In genomic region chr5:32029291-32029690, GRCh38 we compare ENCODE assay signal across 12 cellular contexts.
DNase-seq lines count a peak whose midpoint lies in the region; ATAC-seq lines count a peak whose summit lies in the region.
"Had no signal": no experiment of that assay in that cellular context is flagged by ENCODE, and none has a peak within 500 bp of the region (broad histone marks: within the 10 kb centered on the region; RNA-seq: fewer than 3 reads in every experiment).

No MANE protein-coding gene starts in this region.

- H2BK15ac ChIP-seq in neuronal stem cell (ENCODE audit: low read length): no peak overlapping the region

- H3K27me3 ChIP-seq in BLaER1 treated with 17β-estradiol and CSF1 and Interleukin-3, amounts not matched to agents 10 nM and 100 nM: no peaks in the 10 kb centered on the region
- no peaks in the 10 kb centered on the region for H3K27me3 ChIP-seq in neuronal stem cell (ENCODE audit: control insufficient read depth in 3 of 3, insufficient read depth in 3 of 3, low read depth in 1 of 3, low read length in 3 of 3)
- no peaks in the 10 kb centered on the region for H3K27me3 ChIP-seq in SJCRH30
- H3K27me3 ChIP-seq: ovary had no signal

- H3K4me1 Mint-ChIP-seq in T-cell: peaks cover 16 to 18% (median 18%) of the 10 kb centered on the region in 3 donors

- POLR2A ChIA-PET in T-cell (lab: Charles Lee): interaction anchor here in 1 of 2 donors (0.5 kb wide), 1 partner anchor 9 kb away, joined by 6 read pairs; no protein-coding TSS in a partner anchor

- H2AFZ ChIP-seq in neuronal stem cell (ENCODE audit: low read length): peak overlapping the region; percentile 9

- H3K4me3 Mint-ChIP-seq in T-cell: no peak overlapping the region

- no peak overlapping the region for H2BK12ac ChIP-seq in neuronal stem cell (ENCODE audit: low read length)

- peak overlapping the region in 7 of 11 experiments; percentile 63 to 84 (median 74); a peak in 15 of 22 replicates for H3K4me2 ChIP-seq in BLaER1 treated with 17β-estradiol and CSF1 and Interleukin-3, amounts not matched to agents 10 nM and 100 nM
- H3K4me2 ChIP-seq in neuronal stem cell (ENCODE audit: insufficient read depth, low read length, poor library complexity, severe bottlenecking): no peak overlapping the region

- H3K18ac ChIP-seq in neuronal stem cell (ENCODE audit: low read length): no peak overlapping the region

- no peaks in the 10 kb centered on the region for H3K79me1 ChIP-seq in neuronal stem cell (ENCODE audit: low read depth, low read length)

- peak overlapping the region in 1 of 11 experiments; percentile 54; a peak in 1 of 22 replicates for H3K9ac ChIP-seq in BLaER1 treated with 17β-estradiol and CSF1 and Interleukin-3, amounts not matched to agents 10 nM and 100 nM
- H3K9ac ChIP-seq in neuronal stem cell (ENCODE audit: low read depth, low read length, poor library complexity): no peak overlapping the region

- H4K91ac ChIP-seq in neuronal stem cell (ENCODE audit: low read depth, low read length, poor library complexity): no peak overlapping the region

- H3K4me3 ChIP-seq in BLaER1 treated with 17β-estradiol and CSF1 and Interleukin-3, amounts not matched to agents 10 nM and 100 nM: no peak overlapping the region
- H3K4me3 ChIP-seq in neuronal stem cell (ENCODE audit: low read length in 2 of 2) (no peak overlapping the region), SJCRH30 (no peak overlapping the region)
- H3K4me3 ChIP-seq: ovary had no signal

- H2AK5ac ChIP-seq in neuronal stem cell (ENCODE audit: low read depth, low read length): no peak overlapping the region

- ATAC-seq in T-cell (replicated peaks in 1 of 4) (no peak), HG03196 (IDR thresholded peaks at IDR 0.05; ENCODE audit: unreplicated experiment) (no peak)

- H3K36me3 Mint-ChIP-seq in T-cell: no peaks in the 10 kb centered on the region

- no peaks in the 10 kb centered on the region for H4K20me1 ChIP-seq in BLaER1 treated with 17β-estradiol and CSF1 and Interleukin-3, amounts not matched to agents 10 nM and 100 nM

- H2BK120ac ChIP-seq in neuronal stem cell (ENCODE audit: low read depth, low read length): no peak overlapping the region

- no peaks in the 10 kb centered on the region for H3K36me3 ChIP-seq in BLaER1 treated with 17β-estradiol and CSF1 and Interleukin-3, amounts not matched to agents 10 nM and 100 nM
- no peaks in the 10 kb centered on the region for H3K36me3 ChIP-seq in neuronal stem cell (replicated peaks in 1 of 2; ENCODE audit: control insufficient read depth in 2 of 2, insufficient read depth in 2 of 2, low read length in 2 of 2)
- H3K36me3 ChIP-seq in SJCRH30: no peaks in the 10 kb centered on the region
- H3K36me3 ChIP-seq: ovary, WERI-Rb-1 had no signal

- H4K8ac ChIP-seq in neuronal stem cell (ENCODE audit: low read depth, low read length): no peak overlapping the region

- no peak overlapping the region for H3K23ac ChIP-seq in neuronal stem cell (ENCODE audit: low read depth, low read length, poor library complexity)

- CTCF ChIA-PET in T-cell (lab: Charles Lee): interaction anchor here in 1 of 2 donors (0.6 kb wide), 1 partner anchor 64 kb away, joined by 4 read pairs; no protein-coding TSS in a partner anchor

- WGBS in neuronal stem cell (ENCODE audit: extremely low coverage in 2 of 2, insufficient read length in 2 of 2, insufficient replicate concordance in 1 of 2), 2 donors: no CpG with 5 or more reads among the region's 2 CpGs

- no peak overlapping the region for H3K27ac Mint-ChIP-seq in T-cell

- peak overlapping the region in 9 of 11 experiments; percentile 6 to 82 (median 76); a peak in 15 of 22 replicates for H3K27ac ChIP-seq in BLaER1 treated with 17β-estradiol and CSF1 and Interleukin-3, amounts not matched to agents 10 nM and 100 nM
- H3K27ac ChIP-seq in neuronal stem cell (replicated peaks; ENCODE audit: low read length): no peak overlapping the region
- H3K27ac ChIP-seq in SJCRH30: no peak overlapping the region
- H3K27ac ChIP-seq: WERI-Rb-1 had no signal

- peaks cover 16 to 96% (median 66%) of the 10 kb centered on the region in 10 experiments; a peak in 19 of 20 replicates for H3K4me1 ChIP-seq in BLaER1 treated with 17β-estradiol and CSF1 and Interleukin-3, amounts not matched to agents 10 nM and 100 nM
- H3K4me1 ChIP-seq in neuronal stem cell (ENCODE audit: control insufficient read depth in 2 of 2, insufficient read depth in 1 of 2, low read depth in 1 of 2, low read length in 2 of 2): peaks cover 9 to 11% of the 10 kb centered on the region in 2 donors
- peaks cover 6% of the 10 kb centered on the region for H3K4me1 ChIP-seq in SJCRH30

- H3K27me3 Mint-ChIP-seq in T-cell: no peaks in the 10 kb centered on the region

- H3K4ac ChIP-seq in neuronal stem cell (ENCODE audit: low read length): no peak overlapping the region

- H2BK5ac ChIP-seq in neuronal stem cell (ENCODE audit: low read length): no peak overlapping the region

- no peaks in the 10 kb centered on the region for H3K9me3 ChIP-seq in BLaER1 treated with 17β-estradiol and CSF1 and Interleukin-3, amounts not matched to agents 10 nM and 100 nM (replicated peaks in 1 of 11)
- H3K9me3 ChIP-seq in neuronal stem cell (replicated peaks in 1 of 2; ENCODE audit: control insufficient read depth in 2 of 2, insufficient read depth in 1 of 2, low read depth in 1 of 2, low read length in 2 of 2): no peaks in the 10 kb centered on the region
- H3K9me3 ChIP-seq in SJCRH30 (replicated peaks): no peaks in the 10 kb centered on the region
- H3K9me3 ChIP-seq: ovary had no signal

- H3K9me3 Mint-ChIP-seq in T-cell: no peaks in the 10 kb centered on the region

- no peak overlapping the region for H3K14ac ChIP-seq in neuronal stem cell (ENCODE audit: low read length)

- peak; percentile 75 for DNase-seq in M059J (ENCODE audit: low read depth)
- DNase-seq in dermis blood vessel endothelial cell: peak; percentile 8
- DNase-seq in neuronal stem cell (ENCODE audit: low spot score): no peak
- no peak for DNase-seq in T-cell
- no peak for DNase-seq in NCI-H774 (lab: John Stamatoyannopoulos, UW)
- no peak for DNase-seq in SJCRH30
- DNase-seq: activated effector memory CD4-positive, alpha-beta T cell treated with anti-CD3 and anti-CD28 coated beads, Interleukin-2, amount 50 U/mL, for 16 hours; NCI-H2107; WERI-Rb-1 had no signal

Comparison
In these comparisons a context has a peak if more than half of its experiments do, and no peak if none do; other contexts are left out.
1. H3K27ac ChIP-seq: peak in BLaER1 treated with 17β-estradiol and CSF1 and Interleukin-3, amounts not matched to agents 10 nM and 100 nM (9 of 11); none in neuronal stem cell (single experiment) and SJCRH30 (single experiment).
2. DNase-seq: peak in M059J (single experiment) and dermis blood vessel endothelial cell (single experiment); none in neuronal stem cell (single experiment), T-cell (0 of 34), NCI-H774 (single experiment) and SJCRH30 (0 of 2).